In genomic region chr16:66516808-66517585, GRCh38 we compare ENCODE assay signal across 7 cellular contexts.
A peak's percentile ranks its signal among the peaks of the same experiment; 100 is the strongest.
DNase-seq lines count a peak whose midpoint lies in the region; ATAC-seq lines count a peak whose summit lies in the region.

No MANE protein-coding gene starts in this region.

- H3K27me3 ChIP-seq in endocrine pancreas (ENCODE audit: control insufficient read depth, insufficient read depth, low read length): no peaks in the 10 kb centered on the region

- ATAC-seq in GM18519 (IDR thresholded peaks at IDR 0.05; ENCODE audit: low FRiP score, unreplicated experiment): peak; percentile 95
- ATAC-seq in HG02981 (IDR thresholded peaks at IDR 0.05; ENCODE audit: unreplicated experiment): peak; percentile 98

- H3K36me3 ChIP-seq in endocrine pancreas (ENCODE audit: control insufficient read depth, insufficient read depth, low read length): no peaks in the 10 kb centered on the region

- peak overlapping the region; percentile 52 for H3K9ac ChIP-seq in endocrine pancreas (ENCODE audit: control insufficient read depth, insufficient read depth, low read length)

- H3K4me3 ChIP-seq in endocrine pancreas (ENCODE audit: control insufficient read depth, insufficient read depth, low read length): no peak overlapping the region

- H3K4me1 ChIP-seq in endocrine pancreas (ENCODE audit: control insufficient read depth, insufficient read depth, low read length): no peaks in the 10 kb centered on the region

- H3K9me3 ChIP-seq in endocrine pancreas (ENCODE audit: control insufficient read depth, low read length): no peaks in the 10 kb centered on the region

- DNase-seq in NCI-H69 (lab: John Stamatoyannopoulos, UW): peak; percentile 89
- peak; percentile 38 to 54 for DNase-seq in activated CD8-positive, alpha-beta memory T cell treated with anti-CD3 and anti-CD28 coated beads for 1 hour (ENCODE audit: extremely low read depth in 1 of 2, low read depth in 1 of 2)
- DNase-seq in middle frontal gyrus (ENCODE audit: extremely low spot score, low spot score): peak; percentile 62
- peak; percentile 55 to 69 for DNase-seq in stimulated activated CD8-positive, alpha-beta memory T cell treated with anti-CD3 and anti-CD28 coated beads, Interleukin-2, amount 100 ng/mL, for 1 hour (ENCODE audit: low read depth in 2 of 2)
